In genomic region chr7:68162712-68163111, GRCh38 we compare ENCODE assay signal across 9 cellular contexts.
"Had no signal": no experiment of that assay in that cellular context is flagged by ENCODE, and none has a peak within 500 bp of the region (broad histone marks: within the 10 kb centered on the region; RNA-seq: fewer than 3 reads in every experiment).

No MANE protein-coding gene starts in this region.

- FAIRE-seq: H54 had no signal

- H3K36me3 ChIP-seq: HAP-1 had no signal

- H3K4me1 ChIP-seq: HAP-1 had no signal

- DNase-seq: GM23248, GOT3, H7, H9, HCEC 1CT, HFFc6 had no signal

- H3K9ac ChIP-seq: GM23248 had no signal

- H3K9me3 ChIP-seq: HAP-1 had no signal

- H3K27ac ChIP-seq: GM23248 had no signal

- H3K4me3 ChIP-seq: GM23248, GM23338, HAP-1 had no signal

- H2AFZ ChIP-seq: GM23248, GM23338 had no signal

- H3K4me2 ChIP-seq: GM23338 had no signal
